Comparison of ENCODE assay signal across 14 cellular contexts in genomic region chr21:35142036-35142825, GRCh38.
DNase-seq lines count a peak whose midpoint lies in the region; FAIRE-seq and TF ChIP-seq lines count a peak whose summit lies in the region.
"Had no signal": no experiment of that assay in that cellular context is flagged by ENCODE, and none has a peak within 500 bp of the region (broad histone marks: within the 10 kb centered on the region; RNA-seq: fewer than 3 reads in every experiment).

No MANE protein-coding gene starts in this region.

- no peak for TF ChIP-seq POLR2A in esophagus squamous epithelium (IDR thresholded peaks at IDR 0.05)

- intact Hi-C loops in esophagus squamous epithelium (cut with DNase I): no loop called here

- TF ChIP-seq CTCF in AG10803 (conservative IDR thresholded peaks at IDR 0.05; ENCODE audit: low read length) (no peak), keratinocyte (optimal IDR thresholded peaks at IDR 0.05 in 1 of 3, IDR thresholded peaks at IDR 0.05 in 1 of 3, conservative IDR thresholded peaks at IDR 0.05 in 1 of 3; ENCODE audit: extremely low read depth in 1 of 3, insufficient read depth in 2 of 3, low read length in 3 of 3) (no peak), GM13977 (IDR thresholded peaks at IDR 0.05; ENCODE audit: extremely low read depth, insufficient read depth, missing control alignments) (no peak), esophagus squamous epithelium (IDR thresholded peaks at IDR 0.05) (no peak)

- H3K4me2 ChIP-seq in keratinocyte (ENCODE audit: control insufficient read depth, extremely low read depth, insufficient read depth, low read depth, low read length): no peak overlapping the region
- H3K4me2 ChIP-seq: A549 had no signal

- H3K79me2 ChIP-seq in keratinocyte (ENCODE audit: control insufficient read depth, insufficient read depth, low read length): no peaks in the 10 kb centered on the region

- H3K9me1 ChIP-seq in keratinocyte (ENCODE audit: control insufficient read depth, extremely low read depth, insufficient read depth, low read length): no peaks in the 10 kb centered on the region

- H3K36me3 ChIP-seq in keratinocyte (ENCODE audit: control insufficient read depth in 2 of 2, extremely low read depth in 1 of 2, insufficient read depth in 2 of 2, low read length in 2 of 2) (no peaks in the 10 kb centered on the region), esophagus squamous epithelium (no peaks in the 10 kb centered on the region)
- H3K36me3 ChIP-seq: HAP-1 had no signal

- H3K4me1 ChIP-seq in keratinocyte (ENCODE audit: control insufficient read depth, extremely low read depth, insufficient read depth, low read length) (peaks cover 52% of the 10 kb centered on the region), esophagus squamous epithelium (peaks cover 0 to 22% (median under 1%) of the 10 kb centered on the region in 3 donors)
- H3K4me1 ChIP-seq: HAP-1 had no signal

- dilution Hi-C loops in keratinocyte (cut with MboI; ENCODE audit: extremely low pct_ligation_motif_present, low sequenced_read_pairs): no loop called here

- no peaks in the 10 kb centered on the region for H3K9me3 ChIP-seq in keratinocyte (ENCODE audit: control insufficient read depth, low read depth, low read length)
- no peaks in the 10 kb centered on the region for H3K9me3 ChIP-seq in esophagus squamous epithelium
- H3K9me3 ChIP-seq: A549, Caco-2, HAP-1 had no signal

- no peak overlapping the region for H2AFZ ChIP-seq in keratinocyte (ENCODE audit: control insufficient read depth, low read length)

- 62 to 75% methylated on average over 1 of the region's 1 CpG for WGBS in esophagus squamous epithelium, 2 donors

- H3K4me3 ChIP-seq in AG10803 (ENCODE audit: low read length) (no peak overlapping the region), keratinocyte (ENCODE audit: control insufficient read depth in 2 of 3, extremely low read depth in 1 of 3, insufficient read depth in 2 of 3, low read depth in 1 of 3, low read length in 3 of 3) (no peak overlapping the region), esophagus squamous epithelium (no peak overlapping the region)
- H3K4me3 ChIP-seq: A549, HAP-1 had no signal

- H3K27ac ChIP-seq in keratinocyte (ENCODE audit: control insufficient read depth, insufficient read depth, low read length) (peak overlapping the region; percentile 14), esophagus squamous epithelium (no peak overlapping the region)
- H3K27ac ChIP-seq: A549 had no signal

- in situ Hi-C loops in GM13977 (cut with MboI; ENCODE audit: low pct_unique_long_range_greater_than_20kb, low sequenced_read_pairs, unreplicated experiment): no loop called here

- no peak for FAIRE-seq in keratinocyte (lab: Jason Lieb, UNC)
- FAIRE-seq: A549, GM12891, H1 had no signal

- no peaks in the 10 kb centered on the region for H4K20me1 ChIP-seq in keratinocyte (ENCODE audit: control insufficient read depth, extremely low read depth, insufficient read depth, low read length)

- H3K9ac ChIP-seq in keratinocyte (ENCODE audit: control insufficient read depth, extremely low read depth, insufficient read depth, low read length): no peak overlapping the region

- no peaks in the 10 kb centered on the region for H3K27me3 ChIP-seq in keratinocyte (ENCODE audit: control insufficient read depth, extremely low read depth, insufficient read depth, low read length)
- no peaks in the 10 kb centered on the region for H3K27me3 ChIP-seq in esophagus squamous epithelium

- peak; percentile 56 for DNase-seq in AG10803 (ENCODE audit: low read depth)
- DNase-seq in GM03348 (ENCODE audit: low spot score): peak; percentile 18
- peak; percentile 49 for DNase-seq in astrocyte of the hippocampus (ENCODE audit: low read depth, low spot score)
- DNase-seq in keratinocyte (ENCODE audit: low read depth, low spot score): no peak
- DNase-seq in stimulated activated CD4-positive, alpha-beta T cell treated with anti-CD3 and anti-CD28 coated beads, Interleukin-12 subunit alpha, Interleukin-12 subunit beta, amount 100 ng/mL, for 4 hours: no peak
- no peak for DNase-seq in GM13977 (ENCODE audit: low spot score)
- DNase-seq in esophagus squamous epithelium (lab: John Stamatoyannopoulos, UW): no peak
- DNase-seq: Caco-2; CD8-positive, alpha-beta memory T cell; DND-41 had no signal

Comparison
In these comparisons a context has a peak if more than half of its experiments do, and no peak if none do; other contexts are left out.
1. DNase-seq: peak in AG10803 (single experiment), GM03348 (single experiment) and astrocyte of the hippocampus (single experiment); none in keratinocyte (single experiment), stimulated activated CD4-positive, alpha-beta T cell treated with anti-CD3 and anti-CD28 coated beads, Interleukin-12 subunit alpha, Interleukin-12 subunit beta, amount 100 ng/mL, for 4 hours (single experiment), GM13977 (single experiment) and esophagus squamous epithelium (single experiment).